8 cellular contexts compared by ENCODE assay signal in the genomic region with DNA sequence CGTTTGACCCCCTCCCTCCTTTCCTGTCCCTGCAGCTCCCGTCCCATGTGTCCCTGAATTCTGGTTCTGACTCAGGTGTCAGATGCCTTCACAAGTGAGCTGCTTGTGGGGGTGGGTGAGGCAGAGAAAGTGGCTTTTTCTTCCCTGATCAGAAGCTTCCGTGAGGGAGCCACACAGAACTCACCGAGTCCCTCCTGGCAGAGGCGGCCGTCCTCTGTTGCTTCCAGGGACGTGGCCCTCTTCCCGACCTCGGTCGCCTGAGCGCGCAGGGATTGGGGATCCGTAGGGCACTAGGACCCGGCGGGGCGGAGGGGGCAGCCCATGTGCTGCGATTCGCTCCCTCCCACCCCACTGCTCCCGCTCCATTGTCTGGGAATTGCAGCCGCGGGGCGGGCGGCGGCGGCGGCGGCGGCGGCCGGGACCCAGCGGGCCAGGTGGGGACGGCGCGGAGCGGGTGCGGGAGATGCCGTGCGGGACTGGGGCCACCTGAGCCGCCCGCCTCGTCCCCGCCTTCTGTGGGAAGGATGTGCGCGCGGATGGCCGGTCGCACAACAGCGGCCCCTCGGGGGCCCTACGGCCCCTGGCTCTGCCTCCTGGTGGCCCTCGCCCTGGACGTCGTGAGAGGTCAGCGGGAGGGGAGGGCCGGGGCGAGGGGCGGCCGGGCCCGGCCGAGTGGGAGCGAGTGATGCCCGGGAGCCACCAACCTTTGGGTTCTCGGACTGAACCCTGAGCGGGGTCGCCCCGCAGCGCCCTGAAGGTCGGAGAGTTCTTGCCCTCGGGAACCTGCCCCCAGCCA. TPM values are rescaled to one million over a fixed set of nuclear protein-coding genes. Genes with fewer than 3 reads are reported as not detected.
A peak's percentile ranks its signal among the peaks of the same experiment; 100 is the strongest.
DNase-seq lines count a peak whose midpoint lies in the region; TF ChIP-seq lines count a peak whose summit lies in the region.

TMEM132A (plus strand) TSS at position 351 of the 796 bp plus-strand sequence; CDS start at position 525, 174 bp downstream.

- H3K4me3 Mint-ChIP-seq in progenitor cell of endocrine pancreas (ENCODE audit: low read depth): peak within 1 kb of the TSS; percentile 90

- H3K9me3 Mint-ChIP-seq in progenitor cell of endocrine pancreas (ENCODE audit: low read depth): no peaks in the 10 kb centered on the region

- H3K36me3 Mint-ChIP-seq in progenitor cell of endocrine pancreas (ENCODE audit: insufficient read depth): peaks cover 15% of the 10 kb centered on the region

- H3K27me3 Mint-ChIP-seq in progenitor cell of endocrine pancreas: no peaks in the 10 kb centered on the region

- CTCF ChIA-PET in HEK293T (lab: Yijun Ruan, JAX): no interaction called here

- DNase-seq in DMS53 (lab: John Stamatoyannopoulos, UW): peak; percentile 91
- peak; percentile 89 for DNase-seq in HEK293T (ENCODE audit: extremely low spot score)
- DNase-seq in NCI-H526 treated with DMSO at 0.1 percent for 48 hours (lab: John Stamatoyannopoulos, UW): peak; percentile 78
- peak; percentile 89 for DNase-seq in astrocyte of the hippocampus (ENCODE audit: low read depth, low spot score)
- DNase-seq in hepatic stellate cell (ENCODE audit: low spot score): peak; percentile 96
- DNase-seq in progenitor cell of endocrine pancreas (ENCODE audit: low spot score, unreplicated experiment): peak; percentile 48
- no peak for DNase-seq in KG1 (lab: John Stamatoyannopoulos, UW)
- DNase-seq in effector CD8-positive, alpha-beta T cell (lab: John Stamatoyannopoulos, UW): no peak

- no peak for TF ChIP-seq CTCF in progenitor cell of endocrine pancreas (IDR thresholded peaks at IDR 0.05; ENCODE audit: unreplicated experiment)

- peak within 1 kb of the TSS; percentile 62 for H3K27ac Mint-ChIP-seq in progenitor cell of endocrine pancreas

- H3K4me1 Mint-ChIP-seq in progenitor cell of endocrine pancreas (ENCODE audit: low read depth): peaks cover 13% of the 10 kb centered on the region

- POLR2A ChIA-PET in HEK293T (lab: Yijun Ruan, JAX): interaction anchor here (1.4 to 1.7 kb wide), 2 partner anchors 11 to 18 kb away, joined by 5 to 10 read pairs; partner anchors contain the start of genes PRPF19 and TMEM109

TF ChIP-seq in HEK293T, 16 proteins besides CTCF, POLR2A, EP300 and RAD21:
- peak; percentile 93 for TF ChIP-seq FOXM1 (IDR thresholded peaks at IDR 0.05; ENCODE audit: borderline replicate concordance)
- TF ChIP-seq BHLHE40 (IDR thresholded peaks at IDR 0.05; ENCODE audit: borderline replicate concordance): no peak
- 0 out of 2 replicates have a peak, but pooled peaks have one; percentile 32 for TF ChIP-seq L3MBTL2 (conservative IDR thresholded peaks at IDR 0.05)
- TF ChIP-seq FOXA1 (IDR thresholded peaks at IDR 0.05): no peak
- peak; percentile 23; the same call in 1 of the 2 replicates for TF ChIP-seq LEF1 (IDR thresholded peaks at IDR 0.05; ENCODE audit: borderline replicate concordance)
- 0 out of 2 replicates have a peak, but pooled peaks have one; percentile 32 for TF ChIP-seq ARNT (IDR thresholded peaks at IDR 0.05)

RNA-seq across cellular contexts. Expression of gene TMEM132A, which starts in this region (rescaled TPM):
- 261 and 292 TPM in 2 replicates for total RNA-seq in progenitor cell of endocrine pancreas

Comparison
In these comparisons a context has a peak if more than half of its experiments do, and no peak if none do; other contexts are left out.
1. DNase-seq: peak in DMS53 (single experiment), HEK293T (single experiment), NCI-H526 treated with DMSO at 0.1 percent for 48 hours (single experiment), astrocyte of the hippocampus (single experiment), hepatic stellate cell (single experiment) and progenitor cell of endocrine pancreas (single experiment); none in KG1 (single experiment) and effector CD8-positive, alpha-beta T cell (single experiment).